In genomic region chr11:109264128-109264527, GRCh38 we compare ENCODE assay signal across 21 cellular contexts.
"Had no signal": no experiment of that assay in that cellular context is flagged by ENCODE, and none has a peak within 500 bp of the region (broad histone marks: within the 10 kb centered on the region; RNA-seq: fewer than 3 reads in every experiment).

No MANE protein-coding gene starts in this region.

- H3K4me1 ChIP-seq: adrenal gland, ascending aorta, left lung, spleen, thyroid gland, upper lobe of right lung had no signal

- DNase-seq: activated gamma-delta T cell treated with Interleukin-2 at 50 U/mL for 16 hours; activated T-cell treated with anti-CD3 and anti-CD28 coated beads, Interleukin-2, amount 50 U/mL, for 1 hour; adrenal gland; brain microvascular endothelial cell; central memory CD4-positive, alpha-beta T cell; dermis blood vessel endothelial cell; effector CD8-positive, alpha-beta T cell; erythroblast; foreskin fibroblast; immature natural killer cell; left lung; naive thymus-derived CD4-positive, alpha-beta T cell; occipital lobe; spleen; stimulated activated CD4-positive, alpha-beta T cell treated with anti-CD3 and anti-CD28 coated beads, Interleukin-4, amount 100 ng/mL, for 1 hour; stimulated activated naive CD4-positive, alpha-beta T cell treated with Interleukin-2 at 50 U/mL for 16 hours; T-helper 9 cell; thyroid gland; upper lobe of right lung had no signal

- H3K4me3 ChIP-seq: adrenal gland, ascending aorta, left lung, lung, spleen, thyroid gland, upper lobe of right lung had no signal

- H3K27ac ChIP-seq: adrenal gland, ascending aorta, brain microvascular endothelial cell, left lung, spleen, thyroid gland, upper lobe of right lung had no signal

- H3K27me3 ChIP-seq: adrenal gland, ascending aorta, brain microvascular endothelial cell, left lung, spleen, thyroid gland, upper lobe of right lung had no signal

- H3K9me3 ChIP-seq: thyroid gland had no signal

- H3K36me3 ChIP-seq: adrenal gland, ascending aorta, brain microvascular endothelial cell, left lung, spleen, thyroid gland, upper lobe of right lung had no signal
